Comparison of ENCODE assay signal across 1 cellular context in genomic region chr11:18408558-18409242, GRCh38.
TF ChIP-seq lines count a peak whose summit lies in the region.

No MANE protein-coding gene starts in this region.

TF ChIP-seq in SK-N-SH, 30 proteins besides CTCF, POLR2A, EP300 and RAD21 (continued from another document):
- TF ChIP-seq USF1 (IDR thresholded peaks at IDR 0.05; ENCODE audit: borderline replicate concordance, low read depth) (no peak), JUND (IDR thresholded peaks at IDR 0.05) (peak; percentile 7; the same call in 1 of the 2 replicates), GABPA (IDR thresholded peaks at IDR 0.05; ENCODE audit: low read depth) (no peak), POLR2AphosphoS5 (IDR thresholded peaks at IDR 0.05; ENCODE audit: low read depth, low read length) (peak; percentile 27; the same call in 1 of the 2 replicates)
